2 cellular contexts compared by ENCODE assay signal in the genomic region with DNA sequence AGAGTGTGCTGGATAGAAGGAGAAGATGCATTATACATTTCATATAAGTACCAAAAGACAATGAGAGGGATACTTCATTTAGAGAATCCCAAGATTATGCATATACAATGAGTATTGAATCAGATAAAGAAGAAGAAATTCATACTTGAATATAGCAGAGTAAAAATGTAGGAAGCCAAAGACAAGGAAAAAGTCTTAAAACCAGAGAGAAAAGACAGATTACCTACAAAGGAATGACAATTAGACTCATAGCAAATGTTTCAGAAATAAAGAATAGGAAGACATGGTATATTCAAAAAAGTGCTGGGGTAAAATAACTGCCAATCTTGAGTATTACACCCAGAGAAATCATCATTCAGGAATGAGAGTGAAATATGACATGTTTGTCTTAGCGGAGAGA.
A peak's percentile ranks its signal among the peaks of the same experiment; 100 is the strongest.
TF ChIP-seq lines count a peak whose summit lies in the region.

No MANE protein-coding gene starts in this region.

TF ChIP-seq in HEK293, 187 proteins besides CTCF, POLR2A, EP300 and RAD21 (continued from another document):
- TF ChIP-seq ZNF791 (tag by site-specific recombination; IDR thresholded peaks at IDR 0.05): peak; percentile 93

TF ChIP-seq in K562, 482 proteins besides CTCF, POLR2A, EP300 and RAD21 (continued from another document):
- TF ChIP-seq ATF7 (IDR thresholded peaks at IDR 0.05): no peak
- no peak for TF ChIP-seq BRD9 (IDR thresholded peaks at IDR 0.05; ENCODE audit: low read depth, partially characterized antibody)
- TF ChIP-seq ZNF668 (CRISPR knock-in tag; IDR thresholded peaks at IDR 0.05): no peak
- TF ChIP-seq HDAC1 (IDR thresholded peaks at IDR 0.05): no peak
- TF ChIP-seq ZNF507 (tag; conservative IDR thresholded peaks at IDR 0.05): 0 out of 2 replicates have a peak, but pooled peaks have one; percentile 18
- TF ChIP-seq, protein P1, sequence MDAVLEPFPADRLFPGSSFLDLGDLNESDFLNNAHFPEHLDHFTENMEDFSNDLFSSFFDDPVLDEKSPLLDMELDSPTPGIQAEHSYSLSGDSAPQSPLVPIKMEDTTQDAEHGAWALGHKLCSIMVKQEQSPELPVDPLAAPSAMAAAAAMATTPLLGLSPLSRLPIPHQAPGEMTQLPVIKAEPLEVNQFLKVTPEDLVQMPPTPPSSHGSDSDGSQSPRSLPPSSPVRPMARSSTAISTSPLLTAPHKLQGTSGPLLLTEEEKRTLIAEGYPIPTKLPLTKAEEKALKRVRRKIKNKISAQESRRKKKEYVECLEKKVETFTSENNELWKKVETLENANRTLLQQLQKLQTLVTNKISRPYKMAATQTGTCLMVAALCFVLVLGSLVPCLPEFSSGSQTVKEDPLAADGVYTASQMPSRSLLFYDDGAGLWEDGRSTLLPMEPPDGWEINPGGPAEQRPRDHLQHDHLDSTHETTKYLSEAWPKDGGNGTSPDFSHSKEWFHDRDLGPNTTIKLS (IDR thresholded peaks at IDR 0.05; ENCODE audit: borderline replicate concordance, low read depth): no peak
- no peak for TF ChIP-seq NCOA6 (IDR thresholded peaks at IDR 0.05)
- TF ChIP-seq ZNF431 (CRISPR knock-in tag; IDR thresholded peaks at IDR 0.05): no peak
- TF ChIP-seq, protein P2, sequence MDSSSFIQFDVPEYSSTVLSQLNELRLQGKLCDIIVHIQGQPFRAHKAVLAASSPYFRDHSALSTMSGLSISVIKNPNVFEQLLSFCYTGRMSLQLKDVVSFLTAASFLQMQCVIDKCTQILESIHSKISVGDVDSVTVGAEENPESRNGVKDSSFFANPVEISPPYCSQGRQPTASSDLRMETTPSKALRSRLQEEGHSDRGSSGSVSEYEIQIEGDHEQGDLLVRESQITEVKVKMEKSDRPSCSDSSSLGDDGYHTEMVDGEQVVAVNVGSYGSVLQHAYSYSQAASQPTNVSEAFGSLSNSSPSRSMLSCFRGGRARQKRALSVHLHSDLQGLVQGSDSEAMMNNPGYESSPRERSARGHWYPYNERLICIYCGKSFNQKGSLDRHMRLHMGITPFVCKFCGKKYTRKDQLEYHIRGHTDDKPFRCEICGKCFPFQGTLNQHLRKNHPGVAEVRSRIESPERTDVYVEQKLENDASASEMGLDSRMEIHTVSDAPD (CRISPR knock-in tag; IDR thresholded peaks at IDR 0.05): no peak
- TF ChIP-seq SMARCA5 (IDR thresholded peaks at IDR 0.05): 0 out of 2 replicates have a peak, but pooled peaks have one; percentile 32
- TF ChIP-seq HNRNPLL (IDR thresholded peaks at IDR 0.05; ENCODE audit: low read depth, low read length, poor library complexity, severe bottlenecking): no peak
- no peak for TF ChIP-seq NFE2L1 (tag; IDR thresholded peaks at IDR 0.05; ENCODE audit: borderline replicate concordance, low read depth)
- no peak for TF ChIP-seq ZNF212 (CRISPR knock-in tag; IDR thresholded peaks at IDR 0.05)
- no peak for TF ChIP-seq NFATC3 (IDR thresholded peaks at IDR 0.05)
- TF ChIP-seq HEY1 (CRISPR knock-in tag; IDR thresholded peaks at IDR 0.05; ENCODE audit: borderline replicate concordance): no peak
- TF ChIP-seq, protein P3, sequence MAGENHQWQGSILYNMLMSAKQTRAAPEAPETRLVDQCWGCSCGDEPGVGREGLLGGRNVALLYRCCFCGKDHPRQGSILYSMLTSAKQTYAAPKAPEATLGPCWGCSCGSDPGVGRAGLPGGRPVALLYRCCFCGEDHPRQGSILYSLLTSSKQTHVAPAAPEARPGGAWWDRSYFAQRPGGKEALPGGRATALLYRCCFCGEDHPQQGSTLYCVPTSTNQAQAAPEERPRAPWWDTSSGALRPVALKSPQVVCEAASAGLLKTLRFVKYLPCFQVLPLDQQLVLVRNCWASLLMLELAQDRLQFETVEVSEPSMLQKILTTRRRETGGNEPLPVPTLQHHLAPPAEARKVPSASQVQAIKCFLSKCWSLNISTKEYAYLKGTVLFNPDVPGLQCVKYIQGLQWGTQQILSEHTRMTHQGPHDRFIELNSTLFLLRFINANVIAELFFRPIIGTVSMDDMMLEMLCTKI (IDR thresholded peaks at IDR 0.05; ENCODE audit: partially characterized antibody): no peak
- peak; percentile 89 for TF ChIP-seq ZNF280A (IDR thresholded peaks at IDR 0.05; ENCODE audit: low read depth, partially characterized antibody)
- no peak for TF ChIP-seq ZNF311 (CRISPR knock-in tag; IDR thresholded peaks at IDR 0.05)
- TF ChIP-seq ZKSCAN1 (IDR thresholded peaks at IDR 0.05; ENCODE audit: low read depth, low read length): no peak
- TF ChIP-seq ASH1L (IDR thresholded peaks at IDR 0.05; ENCODE audit: borderline replicate concordance, low read depth, partially characterized antibody): no peak
- TF ChIP-seq CHCHD3 (CRISPR knock-in tag; IDR thresholded peaks at IDR 0.05): no peak
